13 cellular contexts compared by ENCODE assay signal in genomic region chr1:243236604-243237252, GRCh38. TPM values are rescaled to one million over a fixed set of nuclear protein-coding genes. Genes with fewer than 3 reads are reported as not detected.
DNase-seq lines count a peak whose midpoint lies in the region; ATAC-seq and TF ChIP-seq lines count a peak whose summit lies in the region.
"Had no signal": no experiment of that assay in that cellular context is flagged by ENCODE, and none has a peak within 500 bp of the region (broad histone marks: within the 10 kb centered on the region; RNA-seq: fewer than 3 reads in every experiment).

No MANE protein-coding gene starts in this region.

- DNase-seq in Panc1 (ENCODE audit: low read depth, low spot score) (no peak), gastrocnemius medialis (no peak), hypothalamus (lab: John Stamatoyannopoulos, UW) (no peak), COLO668 (lab: John Stamatoyannopoulos, UW; ENCODE audit: unreplicated experiment) (no peak), HEK293T (ENCODE audit: extremely low spot score) (no peak), NCI-H1092 treated with DMSO at 0.1 percent for 48 hours (lab: John Stamatoyannopoulos, UW) (no peak)
- DNase-seq: activated CD4-positive, alpha-beta memory T cell treated with anti-CD3 and anti-CD28 coated beads, Interleukin-2, amount 10 ng/mL, durations not matched to agents 7 days and 5 days; activated naive CD8-positive, alpha-beta T cell treated with anti-CD3 and anti-CD28 coated beads for 36 hours; DMS153; NCI-H1436 treated with DMSO at 0.1 percent for 48 hours had no signal

- TF ChIP-seq POLR2A in gastrocnemius medialis (IDR thresholded peaks at IDR 0.05) = no peak

- BruUV-seq in Panc1 (replicated peaks; lab: Mats Ljungman, UMichigan) = no TSS peak

- peak overlapping the region; percentile 18; the same call in 1 of the 2 replicates for H3K27ac ChIP-seq in Panc1 (ENCODE audit: low read length)
- H3K27ac ChIP-seq in gastrocnemius medialis = peak overlapping the region; percentile 33 to 65 (median 48)
- H3K27ac ChIP-seq: HL-60 had no signal

- ATAC-seq in GM19043 (IDR thresholded peaks at IDR 0.05; ENCODE audit: low read depth, unreplicated experiment) (peak; percentile 73), HG02759 (IDR thresholded peaks at IDR 0.05; ENCODE audit: unreplicated experiment) (peak; percentile 56), Panc1 (no peak), gastrocnemius medialis (no peak)

- H3K9me3 ChIP-seq in Panc1 (ENCODE audit: control insufficient read depth, insufficient read depth, low read depth, low read length) (peaks cover 25% of the 10 kb centered on the region; the same call in 1 of the 2 replicates), gastrocnemius medialis (peaks cover 0 to 5% (median 0%) of the 10 kb centered on the region in 3 donors)

- H3K4me3 ChIP-seq in Panc1 (ENCODE audit: low read depth in 2 of 2, low read length in 2 of 2) (no peak overlapping the region), gastrocnemius medialis (peak overlapping the region in 1 of 4 donors; percentile 1)

- H3K4me1 ChIP-seq in Panc1 (ENCODE audit: control insufficient read depth, insufficient read depth, low read length) (peaks cover 4% of the 10 kb centered on the region; the same call in 1 of the 2 replicates), gastrocnemius medialis (peaks cover 32 to 35% of the 10 kb centered on the region in 2 donors)

- no peaks in the 10 kb centered on the region for H3K27me3 ChIP-seq in Panc1 (ENCODE audit: control insufficient read depth, insufficient read depth, low read length)
- H3K27me3 ChIP-seq in gastrocnemius medialis = no peaks in the 10 kb centered on the region

- intact Hi-C loops in Panc1 (cut with micrococcal nuclease; ENCODE audit: unreplicated experiment) = no loop called here
- intact Hi-C loops in gastrocnemius medialis (cut with DNase I; ENCODE audit: low total_unique reads) = no loop called here

- in situ Hi-C loops in Panc1 (cut with HindIII; ENCODE audit: low pct_unique_long_range_greater_than_20kb, low sequenced_read_pairs) = no loop called here
- in situ Hi-C loops in gastrocnemius medialis (cut with MboI; ENCODE audit: low sequenced_read_pairs in 4 of 4) = no loop called here

- CTCF ChIA-PET in Panc1 (lab: Charles Lee) = interaction anchor here (0.6 kb wide), 1 partner anchor 666 kb away, joined by 3 read pairs; no protein-coding TSS in a partner anchor
- CTCF ChIA-PET in HEK293T (lab: Yijun Ruan, JAX) = no interaction called here

- POLR2A ChIA-PET in Panc1 (lab: Charles Lee) = interaction anchor here (0.7 kb wide), 1 partner anchor 50 kb away, joined by 4 read pairs; no protein-coding TSS in a partner anchor
- POLR2A ChIA-PET in HEK293T (lab: Yijun Ruan, JAX) = interaction anchor here (1.1 kb wide), 1 partner anchor 19 kb away, joined by 3 read pairs; the partner anchor contains the start of genes CEP170 and SDCCAG8

- TF ChIP-seq CTCF in Panc1 (IDR thresholded peaks at IDR 0.05) (no peak), gastrocnemius medialis (IDR thresholded peaks at IDR 0.05 in 4 of 5, conservative IDR thresholded peaks at IDR 0.05 in 1 of 5) (no peak)

- H3K36me3 ChIP-seq in Panc1 (ENCODE audit: control insufficient read depth, insufficient read depth, low read length) (0 out of 2 replicates have a peak, but pooled peaks cover 2% of the 10 kb centered on the region), gastrocnemius medialis (no peaks in the 10 kb centered on the region)

TF ChIP-seq in HEK293T, 16 proteins besides CTCF, POLR2A, EP300 and RAD21:
- TF ChIP-seq SP1 (IDR thresholded peaks at IDR 0.05) (no peak), FOXM1 (IDR thresholded peaks at IDR 0.05; ENCODE audit: borderline replicate concordance) (no peak), L3MBTL2 (conservative IDR thresholded peaks at IDR 0.05) (no peak), ELF4 (IDR thresholded peaks at IDR 0.05) (no peak)

RNA-seq across cellular contexts. Expression of gene CEP170, which starts 18.4 kb away (rescaled TPM):
- 89.3 TPM for total RNA-seq in Panc1 (2021; ENCODE audit: unreplicated experiment)
- 57.9 TPM for polyA plus RNA-seq in Panc1 (2012; ENCODE audit: insufficient read length)
- 10 to 100 TPM; 13.8 to 36.9 (median 31.1) TPM for total RNA-seq in gastrocnemius medialis

RNA-seq across cellular contexts. Expression of gene SDCCAG8, which starts 19.1 kb away (rescaled TPM):
- total RNA-seq in Panc1 (2021; ENCODE audit: unreplicated experiment) = 14.0 TPM
- polyA plus RNA-seq in Panc1 (2012; ENCODE audit: insufficient read length) = 6.1 TPM
- 10 to 100 TPM; 12.3 to 33.9 (median 26.1) TPM for total RNA-seq in gastrocnemius medialis

Comparison
In these comparisons a context has a peak if more than half of its experiments do, and no peak if none do; other contexts are left out.
1. ATAC-seq: peak in GM19043 (single experiment) and HG02759 (single experiment); none in Panc1 (single experiment) and gastrocnemius medialis (0 of 2).